In genomic region chr1:150972417-150972940, GRCh38 we compare ENCODE assay signal across 8 cellular contexts. TPM values are rescaled to one million over a fixed set of nuclear protein-coding genes. Genes with fewer than 3 reads are reported as not detected.
DNase-seq lines count a peak whose midpoint lies in the region; ATAC-seq, FAIRE-seq and TF ChIP-seq lines count a peak whose summit lies in the region.

No MANE protein-coding gene starts in this region.

- CTCF ChIA-PET in HepG2 (lab: Yijun Ruan, JAX; ENCODE audit: low intra/inter-chr PET ratio, low total read pairs) = interaction anchor here (2.5 kb wide), 1 partner anchor 8 kb away, joined by 18 read pairs; the partner anchor contains the start of gene ANXA9

- H3K27me3 ChIP-seq in adipocyte (replicated peaks; ENCODE audit: control insufficient read depth, insufficient read depth, low read length) = no peaks in the 10 kb centered on the region
- no peaks in the 10 kb centered on the region; a peak in 1 of 5 replicates for H3K27me3 ChIP-seq in HepG2 (ENCODE audit: control insufficient read depth in 1 of 2, insufficient read depth in 2 of 2, low read length in 2 of 2)
- H3K27me3 ChIP-seq in testis = no peaks in the 10 kb centered on the region

- H3K27me3 Mint-ChIP-seq in activated T-cell treated with anti-CD3 and anti-CD28 coated beads, Interleukin-2, amount 50 U/mL, for 24 hours = no peaks in the 10 kb centered on the region

- no peaks in the 10 kb centered on the region for H3K9me3 ChIP-seq in adipocyte (ENCODE audit: control insufficient read depth, low read length)
- H3K9me3 ChIP-seq in HepG2 (ENCODE audit: low read length) = no peaks in the 10 kb centered on the region
- no peaks in the 10 kb centered on the region for H3K9me3 ChIP-seq in testis

- H3K79me2 ChIP-seq in HepG2 (ENCODE audit: insufficient read depth, low read length) = peaks cover 63% of the 10 kb centered on the region

- H3K36me3 ChIP-seq in adipocyte (ENCODE audit: control insufficient read depth, insufficient read depth, low read length, severe bottlenecking) = peaks cover 15% of the 10 kb centered on the region
- H3K36me3 ChIP-seq in HepG2 (replicated peaks in 1 of 2; ENCODE audit: control insufficient read depth in 1 of 2, insufficient read depth in 2 of 2, low read length in 2 of 2) = peaks cover 9 to 19% of the 10 kb centered on the region in 2 experiments
- H3K36me3 ChIP-seq in testis (ENCODE audit: low read depth, missing control alignments) = no peaks in the 10 kb centered on the region

- intact Hi-C loops in HepG2 (cut with micrococcal nuclease; ENCODE audit: unreplicated experiment) (loop anchor here (5.0 kb wide), 1 partner anchor 35 kb away; the partner anchor contains the start of genes MINDY1 and PRUNE1), testis (cut with DNase I; ENCODE audit: low total_unique reads) (no loop called here)

- no peak for ATAC-seq in HepG2
- no peak for ATAC-seq in GM18873 (IDR thresholded peaks at IDR 0.05; ENCODE audit: low FRiP score, unreplicated experiment)

- 5% methylated on average over 4 of the region's 4 CpGs for WGBS in HepG2 (ENCODE audit: low lambda C conversion rate)
- WGBS in testis, 2 donors = 42 to 49% methylated on average over 4 of the region's 4 CpGs

- H3K9me3 Mint-ChIP-seq in activated T-cell treated with anti-CD3 and anti-CD28 coated beads, Interleukin-2, amount 50 U/mL, for 24 hours = no peaks in the 10 kb centered on the region

- peaks cover 21% of the 10 kb centered on the region for H4K20me1 ChIP-seq in HepG2 (ENCODE audit: insufficient read depth, low read length)

- no peak for TF ChIP-seq EP300 in HepG2 (IDR thresholded peaks at IDR 0.05; ENCODE audit: low read depth in 2 of 2, low read length in 2 of 2)
- no peak for TF ChIP-seq EP300 in HepG2 (CRISPR knock-in tag; IDR thresholded peaks at IDR 0.05; ENCODE audit: borderline replicate concordance)

- peaks cover 58% of the 10 kb centered on the region for H3K4me1 Mint-ChIP-seq in activated T-cell treated with anti-CD3 and anti-CD28 coated beads, Interleukin-2, amount 50 U/mL, for 24 hours (ENCODE audit: low read depth)

- peak overlapping the region; percentile 95 for H3K27ac Mint-ChIP-seq in activated T-cell treated with anti-CD3 and anti-CD28 coated beads, Interleukin-2, amount 50 U/mL, for 24 hours

- TF ChIP-seq POLR2A in HepG2 (IDR thresholded peaks at IDR 0.05; ENCODE audit: insufficient read depth in 1 of 2, low read depth in 2 of 2, low read length in 2 of 2) (no peak), testis (IDR thresholded peaks at IDR 0.05) (no peak)

- peak overlapping the region; percentile 98 for H3K4me2 ChIP-seq in HepG2 (ENCODE audit: low read depth, low read length)

- H3K4me1 ChIP-seq in adipocyte (ENCODE audit: control insufficient read depth, insufficient read depth, low read length) (peaks cover 36% of the 10 kb centered on the region), HepG2 (ENCODE audit: insufficient read depth, low read length) (peaks cover 71% of the 10 kb centered on the region), testis (peaks cover 34% of the 10 kb centered on the region)

- peaks cover 62% of the 10 kb centered on the region for H3K36me3 Mint-ChIP-seq in activated T-cell treated with anti-CD3 and anti-CD28 coated beads, Interleukin-2, amount 50 U/mL, for 24 hours (ENCODE audit: low read depth)

- TF ChIP-seq RAD21 in HepG2 (CRISPR knock-in tag; IDR thresholded peaks at IDR 0.05) = no peak

- BruUV-seq in HepG2 (replicated peaks; lab: Mats Ljungman, UMichigan) = TSS peak; percentile 52

- no peak overlapping the region for H2AFZ ChIP-seq in HepG2 (ENCODE audit: low read length)

- H3K4me3 Mint-ChIP-seq in activated T-cell treated with anti-CD3 and anti-CD28 coated beads, Interleukin-2, amount 50 U/mL, for 24 hours = peak overlapping the region; percentile 91

- in situ Hi-C loops in HepG2 (cut with HindIII; ENCODE audit: extremely low pct_ligation_motif_present, low pct_unique_long_range_greater_than_20kb) = no loop called here

- POLR2A ChIA-PET in HepG2 (lab: Yijun Ruan, JAX) = interaction anchor here (1.2 to 10.3 kb wide), 8 partner anchors 9 to 45 kb away, joined by 3 to 114 read pairs (median 12); partner anchors contain the start of genes ANXA9, MINDY1 and SETDB1

- no peak for FAIRE-seq in HepG2 (lab: Jason Lieb, UNC)

- TF ChIP-seq CTCF in HepG2 (CRISPR knock-in tag; IDR thresholded peaks at IDR 0.05) (no peak), testis (IDR thresholded peaks at IDR 0.05) (no peak)

- H3K4me3 ChIP-seq in adipocyte (ENCODE audit: low read length) = peak overlapping the region; percentile 91
- H3K4me3 ChIP-seq in HepG2 (replicated peaks in 1 of 3; ENCODE audit: insufficient read depth in 1 of 3, low read depth in 2 of 3, low read length in 3 of 3) = peak overlapping the region; percentile 71 to 95 (median 89)
- H3K4me3 ChIP-seq in testis = no peak overlapping the region

- H3K9ac ChIP-seq in adipocyte (ENCODE audit: low read length) (peak overlapping the region; percentile 94), HepG2 (ENCODE audit: insufficient read depth, low read depth, low read length) (peak overlapping the region; percentile 97)

- no peak for DNase-seq in activated T-cell treated with anti-CD3 and anti-CD28 coated beads, Interleukin-2, amount 50 U/mL, for 24 hours
- no peak for DNase-seq in activated T-cell treated with anti-CD3 and anti-CD28 coated beads, Interleukin-2, amount 50 U/mL, for 1 hour
- DNase-seq in adipocyte (ENCODE audit: low read depth) (peak; percentile 23), HepG2 (ENCODE audit: low spot score) (no peak), testis (no peak), amniotic stem cell (lab: John Stamatoyannopoulos, UW) (no peak), midbrain (lab: John Stamatoyannopoulos, UW) (no peak)

- H3K27ac ChIP-seq in HepG2 (ENCODE audit: extremely low read length, insufficient read depth, low read length) (peak overlapping the region; percentile 96), testis (peak overlapping the region; percentile 21 to 93)

RNA-seq across cellular contexts. Expression of gene CERS2, which starts 2.2 kb away (rescaled TPM):
- total RNA-seq in HepG2 (2016; rRNA removed; fragmentation: Illumina TruSeq; extraction: Trizol) (188 and 298 TPM in 2 replicates), testis (100 to 1,000 TPM in 1 of 2 donors, 10 to 100 TPM in 1; 92.7 to 116 TPM)
- total RNA-seq in HepG2 (2016; cell fraction: cytosol; rRNA removed; fragmentation: Illumina TruSeq; extraction: Trizol; ENCODE audit: low read depth) = 172 and 174 TPM in 2 replicates
- 172 and 303 TPM in 2 replicates for total RNA-seq in HepG2 (2016; cell fraction: insoluble cytoplasmic fraction; rRNA removed; fragmentation: Illumina TruSeq; extraction: Trizol)
- total RNA-seq in HepG2 (2016; cell fraction: membrane; rRNA removed; fragmentation: Illumina TruSeq; extraction: Trizol) = 391 and 396 TPM in 2 replicates
- total RNA-seq in HepG2 (2016; cell fraction: nucleus; rRNA removed; fragmentation: Illumina TruSeq; extraction: Trizol) = 237 and 286 TPM in 2 replicates
- polyA plus RNA-seq in HepG2 (2011; rRNA removed) (269 and 315 TPM in 2 replicates), testis (ENCODE audit: insufficient read depth, low read depth, low replicate concordance) (138 TPM)
- 210 and 326 TPM in 2 replicates for polyA plus RNA-seq in HepG2 (2011; cell fraction: cytosol; rRNA removed)
- polyA plus RNA-seq in HepG2 (2011; cell fraction: nucleus; rRNA removed) = 209 and 246 TPM in 2 replicates
- polyA plus RNA-seq in HepG2 (2012) = 202 and 241 TPM in 2 replicates
- polyA plus RNA-seq in HepG2 (2016; cell fraction: cytosol; fragmentation: Illumina TruSeq; extraction: Trizol; ENCODE audit: low read depth) = 183 and 188 TPM in 2 replicates
- 211 and 221 TPM in 2 replicates for polyA plus RNA-seq in HepG2 (2016; cell fraction: insoluble cytoplasmic fraction; fragmentation: Illumina TruSeq; extraction: Trizol; ENCODE audit: low read depth)
- 341 and 359 TPM in 2 replicates for polyA plus RNA-seq in HepG2 (2016; cell fraction: membrane; fragmentation: Illumina TruSeq; extraction: Trizol; ENCODE audit: low read depth)
- 425 and 431 TPM in 2 replicates for polyA plus RNA-seq in HepG2 (2016; cell fraction: nucleus; fragmentation: Illumina TruSeq; extraction: Trizol; ENCODE audit: insufficient read depth, low read depth)
- 346 and 363 TPM in 2 replicates for polyA minus RNA-seq in HepG2 (2011; rRNA and poly(A)+ RNA removed; ENCODE audit: low replicate concordance)
- polyA minus RNA-seq in HepG2 (2011; cell fraction: cytosol; rRNA and poly(A)+ RNA removed) = 145 and 155 TPM in 2 replicates
- 108 and 145 TPM in 2 replicates for polyA minus RNA-seq in HepG2 (2011; cell fraction: nucleus; rRNA and poly(A)+ RNA removed)

RNA-seq across cellular contexts. Expression of gene ANXA9, which starts 9.6 kb away (rescaled TPM):
- total RNA-seq in HepG2 (2016; rRNA removed; fragmentation: Illumina TruSeq; extraction: Trizol) (23.9 and 29.9 TPM in 2 replicates), testis (1 to 10 TPM; 5.1 to 6.9 TPM)
- 23.6 and 28.6 TPM in 2 replicates for total RNA-seq in HepG2 (2016; cell fraction: cytosol; rRNA removed; fragmentation: Illumina TruSeq; extraction: Trizol; ENCODE audit: low read depth)
- 24.2 and 31.1 TPM in 2 replicates for total RNA-seq in HepG2 (2016; cell fraction: insoluble cytoplasmic fraction; rRNA removed; fragmentation: Illumina TruSeq; extraction: Trizol)
- total RNA-seq in HepG2 (2016; cell fraction: membrane; rRNA removed; fragmentation: Illumina TruSeq; extraction: Trizol) = 36.8 and 45.0 TPM in 2 replicates
- 13.1 and 16.4 TPM in 2 replicates for total RNA-seq in HepG2 (2016; cell fraction: nucleus; rRNA removed; fragmentation: Illumina TruSeq; extraction: Trizol)
- polyA plus RNA-seq in HepG2 (2011; rRNA removed) (13.3 and 14.3 TPM in 2 replicates), testis (ENCODE audit: insufficient read depth, low read depth, low replicate concordance) (5.7 TPM)
- 13.7 and 18.5 TPM in 2 replicates for polyA plus RNA-seq in HepG2 (2011; cell fraction: cytosol; rRNA removed)
- 22.7 and 24.4 TPM in 2 replicates for polyA plus RNA-seq in HepG2 (2011; cell fraction: nucleus; rRNA removed)
- polyA plus RNA-seq in HepG2 (2012) = 8.0 and 10.7 TPM in 2 replicates
- 31.8 and 41.1 TPM in 2 replicates for polyA plus RNA-seq in HepG2 (2016; cell fraction: cytosol; fragmentation: Illumina TruSeq; extraction: Trizol; ENCODE audit: low read depth)
- 34.4 and 34.7 TPM in 2 replicates for polyA plus RNA-seq in HepG2 (2016; cell fraction: insoluble cytoplasmic fraction; fragmentation: Illumina TruSeq; extraction: Trizol; ENCODE audit: low read depth)
- 37.6 and 45.5 TPM in 2 replicates for polyA plus RNA-seq in HepG2 (2016; cell fraction: membrane; fragmentation: Illumina TruSeq; extraction: Trizol; ENCODE audit: low read depth)
- polyA plus RNA-seq in HepG2 (2016; cell fraction: nucleus; fragmentation: Illumina TruSeq; extraction: Trizol; ENCODE audit: insufficient read depth, low read depth) = 19.8 and 22.9 TPM in 2 replicates
- polyA minus RNA-seq in HepG2 (2011; rRNA and poly(A)+ RNA removed; ENCODE audit: low replicate concordance) = 6.4 and 37.2 TPM in 2 replicates
- 11.8 and 16.0 TPM in 2 replicates for polyA minus RNA-seq in HepG2 (2011; cell fraction: cytosol; rRNA and poly(A)+ RNA removed)
- polyA minus RNA-seq in HepG2 (2011; cell fraction: nucleus; rRNA and poly(A)+ RNA removed) = 13.8 and 14.7 TPM in 2 replicates

RNA-seq across cellular contexts. Expression of gene MINDY1, which starts 34.2 kb away (rescaled TPM):
- total RNA-seq in HepG2 (2016; rRNA removed; fragmentation: Illumina TruSeq; extraction: Trizol) (9.2 and 11.1 TPM in 2 replicates), testis (10 to 100 TPM; 49.8 to 69.8 TPM)
- 1.5 and 1.9 TPM in 2 replicates for total RNA-seq in HepG2 (2016; cell fraction: cytosol; rRNA removed; fragmentation: Illumina TruSeq; extraction: Trizol; ENCODE audit: low read depth)
- 8.8 and 11.0 TPM in 2 replicates for total RNA-seq in HepG2 (2016; cell fraction: insoluble cytoplasmic fraction; rRNA removed; fragmentation: Illumina TruSeq; extraction: Trizol)
- total RNA-seq in HepG2 (2016; cell fraction: membrane; rRNA removed; fragmentation: Illumina TruSeq; extraction: Trizol) = 3.7 and 4.9 TPM in 2 replicates
- total RNA-seq in HepG2 (2016; cell fraction: nucleus; rRNA removed; fragmentation: Illumina TruSeq; extraction: Trizol) = 8.5 and 8.9 TPM in 2 replicates
- polyA plus RNA-seq in HepG2 (2011; rRNA removed) (15.0 and 18.0 TPM in 2 replicates), testis (ENCODE audit: insufficient read depth, low read depth, low replicate concordance) (56.9 TPM)
- polyA plus RNA-seq in HepG2 (2011; cell fraction: cytosol; rRNA removed) = 7.7 and 9.4 TPM in 2 replicates
- polyA plus RNA-seq in HepG2 (2011; cell fraction: nucleus; rRNA removed) = 31.0 and 32.8 TPM in 2 replicates
- 8.2 and 9.6 TPM in 2 replicates for polyA plus RNA-seq in HepG2 (2012)
- polyA plus RNA-seq in HepG2 (2016; cell fraction: cytosol; fragmentation: Illumina TruSeq; extraction: Trizol; ENCODE audit: low read depth) = 0.92 and 1.1 TPM in 2 replicates
- polyA plus RNA-seq in HepG2 (2016; cell fraction: insoluble cytoplasmic fraction; fragmentation: Illumina TruSeq; extraction: Trizol; ENCODE audit: low read depth) = 7.1 and 9.8 TPM in 2 replicates
- polyA plus RNA-seq in HepG2 (2016; cell fraction: membrane; fragmentation: Illumina TruSeq; extraction: Trizol; ENCODE audit: low read depth) = 2.3 and 3.0 TPM in 2 replicates
- 13.4 and 14.4 TPM in 2 replicates for polyA plus RNA-seq in HepG2 (2016; cell fraction: nucleus; fragmentation: Illumina TruSeq; extraction: Trizol; ENCODE audit: insufficient read depth, low read depth)
- 24.5 and 31.9 TPM in 2 replicates for polyA minus RNA-seq in HepG2 (2011; rRNA and poly(A)+ RNA removed; ENCODE audit: low replicate concordance)
- polyA minus RNA-seq in HepG2 (2011; cell fraction: cytosol; rRNA and poly(A)+ RNA removed) = 13.3 and 14.8 TPM in 2 replicates
- polyA minus RNA-seq in HepG2 (2011; cell fraction: nucleus; rRNA and poly(A)+ RNA removed) = 13.6 and 15.3 TPM in 2 replicates

RNA-seq across cellular contexts. Expression of gene PRUNE1, which starts 35.8 kb away (rescaled TPM):
- 19.0 and 26.2 TPM in 2 replicates for total RNA-seq in HepG2 (2016; rRNA removed; fragmentation: Illumina TruSeq; extraction: Trizol)
- 12.5 and 13.5 TPM in 2 replicates for total RNA-seq in HepG2 (2016; cell fraction: cytosol; rRNA removed; fragmentation: Illumina TruSeq; extraction: Trizol; ENCODE audit: low read depth)
- total RNA-seq in HepG2 (2016; cell fraction: insoluble cytoplasmic fraction; rRNA removed; fragmentation: Illumina TruSeq; extraction: Trizol) = 18.9 and 24.2 TPM in 2 replicates
- 15.0 and 18.8 TPM in 2 replicates for total RNA-seq in HepG2 (2016; cell fraction: membrane; rRNA removed; fragmentation: Illumina TruSeq; extraction: Trizol)
- 10.4 and 11.9 TPM in 2 replicates for total RNA-seq in HepG2 (2016; cell fraction: nucleus; rRNA removed; fragmentation: Illumina TruSeq; extraction: Trizol)
- polyA plus RNA-seq in HepG2 (2011; rRNA removed) = 24.4 and 31.9 TPM in 2 replicates
- polyA plus RNA-seq in HepG2 (2011; cell fraction: cytosol; rRNA removed) = 27.4 and 28.5 TPM in 2 replicates
- 14.1 and 14.8 TPM in 2 replicates for polyA plus RNA-seq in HepG2 (2011; cell fraction: nucleus; rRNA removed)
- polyA plus RNA-seq in HepG2 (2012) = 15.7 and 18.3 TPM in 2 replicates
- polyA plus RNA-seq in HepG2 (2016; cell fraction: cytosol; fragmentation: Illumina TruSeq; extraction: Trizol; ENCODE audit: low read depth) = 4.3 and 5.1 TPM in 2 replicates
- polyA plus RNA-seq in HepG2 (2016; cell fraction: insoluble cytoplasmic fraction; fragmentation: Illumina TruSeq; extraction: Trizol; ENCODE audit: low read depth) = 30.3 and 30.6 TPM in 2 replicates
- polyA plus RNA-seq in HepG2 (2016; cell fraction: membrane; fragmentation: Illumina TruSeq; extraction: Trizol; ENCODE audit: low read depth) = 12.6 and 13.9 TPM in 2 replicates
- polyA plus RNA-seq in HepG2 (2016; cell fraction: nucleus; fragmentation: Illumina TruSeq; extraction: Trizol; ENCODE audit: insufficient read depth, low read depth) = 18.7 and 18.9 TPM in 2 replicates
- 47.8 and 51.4 TPM in 2 replicates for polyA minus RNA-seq in HepG2 (2011; rRNA and poly(A)+ RNA removed; ENCODE audit: low replicate concordance)
- 18.1 and 20.1 TPM in 2 replicates for polyA minus RNA-seq in HepG2 (2011; cell fraction: cytosol; rRNA and poly(A)+ RNA removed)
- 10.6 and 12.7 TPM in 2 replicates for polyA minus RNA-seq in HepG2 (2011; cell fraction: nucleus; rRNA and poly(A)+ RNA removed)
- 10 to 100 TPM; 41.1 to 63.9 TPM for total RNA-seq in testis
- polyA plus RNA-seq in testis (ENCODE audit: insufficient read depth, low read depth, low replicate concordance) = 45.5 TPM

RNA-seq across cellular contexts. Expression of gene SETDB1, which starts 46.3 kb away (rescaled TPM):
- total RNA-seq in HepG2 (2016; rRNA removed; fragmentation: Illumina TruSeq; extraction: Trizol) = 31.0 and 34.6 TPM in 2 replicates
- total RNA-seq in HepG2 (2016; cell fraction: cytosol; rRNA removed; fragmentation: Illumina TruSeq; extraction: Trizol; ENCODE audit: low read depth) = 8.2 and 9.2 TPM in 2 replicates
- total RNA-seq in HepG2 (2016; cell fraction: insoluble cytoplasmic fraction; rRNA removed; fragmentation: Illumina TruSeq; extraction: Trizol) = 32.1 and 33.4 TPM in 2 replicates
- 11.8 and 12.8 TPM in 2 replicates for total RNA-seq in HepG2 (2016; cell fraction: membrane; rRNA removed; fragmentation: Illumina TruSeq; extraction: Trizol)
- total RNA-seq in HepG2 (2016; cell fraction: nucleus; rRNA removed; fragmentation: Illumina TruSeq; extraction: Trizol) = 27.2 and 30.3 TPM in 2 replicates
- 30.1 and 33.1 TPM in 2 replicates for polyA plus RNA-seq in HepG2 (2011; rRNA removed)
- 15.2 and 18.5 TPM in 2 replicates for polyA plus RNA-seq in HepG2 (2011; cell fraction: cytosol; rRNA removed)
- 43.9 and 48.6 TPM in 2 replicates for polyA plus RNA-seq in HepG2 (2011; cell fraction: nucleus; rRNA removed)
- 26.3 and 29.9 TPM in 2 replicates for polyA plus RNA-seq in HepG2 (2012)
- polyA plus RNA-seq in HepG2 (2016; cell fraction: cytosol; fragmentation: Illumina TruSeq; extraction: Trizol; ENCODE audit: low read depth) = 2.5 TPM in 2 replicates
- polyA plus RNA-seq in HepG2 (2016; cell fraction: insoluble cytoplasmic fraction; fragmentation: Illumina TruSeq; extraction: Trizol; ENCODE audit: low read depth) = 17.6 and 20.4 TPM in 2 replicates
- polyA plus RNA-seq in HepG2 (2016; cell fraction: membrane; fragmentation: Illumina TruSeq; extraction: Trizol; ENCODE audit: low read depth) = 4.2 and 4.3 TPM in 2 replicates
- polyA plus RNA-seq in HepG2 (2016; cell fraction: nucleus; fragmentation: Illumina TruSeq; extraction: Trizol; ENCODE audit: insufficient read depth, low read depth) = 53.3 and 55.8 TPM in 2 replicates
- 37.4 and 74.1 TPM in 2 replicates for polyA minus RNA-seq in HepG2 (2011; rRNA and poly(A)+ RNA removed; ENCODE audit: low replicate concordance)
- polyA minus RNA-seq in HepG2 (2011; cell fraction: cytosol; rRNA and poly(A)+ RNA removed) = 22.7 and 23.2 TPM in 2 replicates
- 59.4 and 70.0 TPM in 2 replicates for polyA minus RNA-seq in HepG2 (2011; cell fraction: nucleus; rRNA and poly(A)+ RNA removed)
- 10 to 100 TPM; 85.9 to 90.6 TPM for total RNA-seq in testis
- 89.5 TPM for polyA plus RNA-seq in testis (ENCODE audit: insufficient read depth, low read depth, low replicate concordance)

Comparison
In these comparisons a context has a peak if more than half of its experiments do, and no peak if none do; other contexts are left out.
1. H3K4me3 ChIP-seq: peak in adipocyte (single experiment) and HepG2 (3 of 3); none in testis (0 of 2).